In the genomic region with DNA sequence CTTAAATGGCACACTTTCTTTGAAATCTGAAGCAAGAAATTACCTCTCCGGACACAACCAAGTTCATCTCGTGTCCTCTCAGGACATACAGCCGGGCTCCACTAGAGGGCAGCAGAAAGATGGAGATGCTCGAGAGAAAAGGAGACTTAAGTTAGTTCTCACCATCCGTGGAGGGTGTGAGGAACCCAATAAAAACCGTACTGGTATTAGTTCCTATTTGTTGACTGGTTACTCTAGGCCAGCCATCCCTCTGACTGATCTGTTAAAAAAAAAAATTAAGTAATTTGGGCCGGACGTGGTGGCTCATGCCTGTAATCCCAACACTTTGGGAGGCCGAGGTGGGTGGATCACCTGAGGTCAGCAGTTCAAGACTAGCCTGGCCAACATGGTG, we compare ENCODE assay signal across 8 cellular contexts. TPM values are rescaled to one million over a fixed set of nuclear protein-coding genes. Genes with fewer than 3 reads are reported as not detected.
DNase-seq lines count a peak whose midpoint lies in the region; ATAC-seq, FAIRE-seq and TF ChIP-seq lines count a peak whose summit lies in the region.

No MANE protein-coding gene starts in this region.

- FAIRE-seq in D721Med (lab: Jason Lieb, UNC) = no peak

- no peaks in the 10 kb centered on the region for H3K36me3 ChIP-seq in HUES48 (ENCODE audit: control insufficient read depth, insufficient read depth, low read length)

- H3K9me3 ChIP-seq in HUES48 (ENCODE audit: control insufficient read depth, insufficient read depth, low read length) = no peaks in the 10 kb centered on the region

- TF ChIP-seq CTCF in D721Med (IDR thresholded peaks at IDR 0.05; ENCODE audit: insufficient read depth, missing control alignments) = peak; percentile 84
- peak; percentile 92 for TF ChIP-seq CTCF in activated CD8-positive, alpha-beta T cell treated with anti-CD3 and anti-CD28 coated beads for 36 hours (IDR thresholded peaks at IDR 0.05)

- peak; percentile 75 for DNase-seq in D721Med (ENCODE audit: insufficient read length, low spot score)
- DNase-seq in NK-92 treated with Interleukin-12 subunit alpha and Interleukin-12 subunit beta, amount 100 ng/mL, for 24 hours (lab: John Stamatoyannopoulos, UW) = peak; percentile 72
- DNase-seq in activated CD8-positive, alpha-beta T cell treated with anti-CD3 and anti-CD28 coated beads for 36 hours = peak; percentile 96
- peak; percentile 81 to 86 (median 85) for DNase-seq in effector memory CD8-positive, alpha-beta T cell
- DNase-seq in medulla oblongata (ENCODE audit: extremely low spot score) = peak; percentile 92
- peak; percentile 72 to 78 for DNase-seq in stimulated activated CD8-positive, alpha-beta memory T cell treated with anti-CD3 and anti-CD28 coated beads, Interleukin-2, amount 100 ng/mL, for 48 hours (ENCODE audit: low read depth in 2 of 2)

- CTCF ChIA-PET in activated CD8-positive, alpha-beta T cell treated with anti-CD3 and anti-CD28 coated beads for 36 hours (lab: Charles Lee) = interaction anchor here (0.7 to 17.3 kb wide), 24 partner anchors 8 to 394 kb away, joined by 3 to 840 read pairs (median 4); partner anchors contain the start of genes CLK3, CYP11A1, SEMA7A and UBL7

- peaks cover 46% of the 10 kb centered on the region for H3K4me1 Mint-ChIP-seq in activated CD8-positive, alpha-beta T cell treated with anti-CD3 and anti-CD28 coated beads for 36 hours (ENCODE audit: low read depth)
- H3K4me1 Mint-ChIP-seq in effector memory CD8-positive, alpha-beta T cell (ENCODE audit: low read depth in 2 of 2) = peaks cover 10 to 13% of the 10 kb centered on the region in 2 donors

- peaks cover 5% of the 10 kb centered on the region; the same call in 1 of the 2 replicates for H3K27me3 ChIP-seq in HUES48 (ENCODE audit: control insufficient read depth, insufficient read depth, low read length)

- peak overlapping the region; percentile 80; the same call in 1 of the 2 replicates for H3K4me3 ChIP-seq in HUES48 (ENCODE audit: low read depth, low read length)

- H3K9ac ChIP-seq in HUES48 (ENCODE audit: low read depth, low read length) = no peak overlapping the region

- no peaks in the 10 kb centered on the region for H3K36me3 Mint-ChIP-seq in activated CD8-positive, alpha-beta T cell treated with anti-CD3 and anti-CD28 coated beads for 36 hours (ENCODE audit: low read depth)
- H3K36me3 Mint-ChIP-seq in effector memory CD8-positive, alpha-beta T cell (ENCODE audit: insufficient read depth) = peaks cover 7% of the 10 kb centered on the region

- peak; percentile 34 for ATAC-seq in activated CD8-positive, alpha-beta T cell treated with anti-CD3 and anti-CD28 coated beads for 36 hours
- peak; percentile 17 for ATAC-seq in effector memory CD8-positive, alpha-beta T cell (replicated peaks)
- ATAC-seq in HG02759 (IDR thresholded peaks at IDR 0.05; ENCODE audit: unreplicated experiment) = no peak

- no peaks in the 10 kb centered on the region for H3K9me3 Mint-ChIP-seq in activated CD8-positive, alpha-beta T cell treated with anti-CD3 and anti-CD28 coated beads for 36 hours
- H3K9me3 Mint-ChIP-seq in effector memory CD8-positive, alpha-beta T cell = no peaks in the 10 kb centered on the region

- H3K27ac Mint-ChIP-seq in activated CD8-positive, alpha-beta T cell treated with anti-CD3 and anti-CD28 coated beads for 36 hours = no peak overlapping the region
- no peak overlapping the region for H3K27ac Mint-ChIP-seq in effector memory CD8-positive, alpha-beta T cell

- H3K4me1 ChIP-seq in HUES48 (ENCODE audit: control insufficient read depth, insufficient read depth, low read length) = peaks cover 8% of the 10 kb centered on the region

- peaks cover under 1% of the 10 kb centered on the region for H3K27me3 Mint-ChIP-seq in activated CD8-positive, alpha-beta T cell treated with anti-CD3 and anti-CD28 coated beads for 36 hours
- H3K27me3 Mint-ChIP-seq in effector memory CD8-positive, alpha-beta T cell = peaks cover 2 to 12% of the 10 kb centered on the region in 2 donors

- POLR2A ChIA-PET in activated CD8-positive, alpha-beta T cell treated with anti-CD3 and anti-CD28 coated beads for 36 hours (lab: Charles Lee) = interaction anchor here (0.9 to 1.9 kb wide), 6 partner anchors 57 to 256 kb away, joined by 3 to 9 read pairs (median 4); no protein-coding TSS in a partner anchor

- no peak overlapping the region for H3K27ac ChIP-seq in HUES48 (ENCODE audit: low read depth, low read length)

- intact Hi-C loops in activated CD8-positive, alpha-beta T cell treated with anti-CD3 and anti-CD28 coated beads for 36 hours (cut with micrococcal nuclease) = loop anchor here (2.0 to 5.0 kb wide), 2 partner anchors 64 to 167 kb away; partner anchors contain the start of gene ARID3B

- peak overlapping the region; percentile 74 for H3K4me3 Mint-ChIP-seq in activated CD8-positive, alpha-beta T cell treated with anti-CD3 and anti-CD28 coated beads for 36 hours
- H3K4me3 Mint-ChIP-seq in effector memory CD8-positive, alpha-beta T cell = peak overlapping the region; percentile 80 to 88

RNA-seq across cellular contexts. Expression of gene CYP11A1, which starts 7.9 kb away (rescaled TPM):
- under 1 TPM; 0.29 to 0.31 TPM for total RNA-seq in activated CD8-positive, alpha-beta T cell treated with anti-CD3 and anti-CD28 coated beads for 36 hours

RNA-seq across cellular contexts. Expression of gene SEMA7A, which starts 58.5 kb away (rescaled TPM):
- total RNA-seq in activated CD8-positive, alpha-beta T cell treated with anti-CD3 and anti-CD28 coated beads for 36 hours = 10 to 100 TPM; 62.4 TPM
